In genomic region chr10:124083047-124083739, GRCh38 we compare ENCODE assay signal across 22 cellular contexts. TPM values are rescaled to one million over a fixed set of nuclear protein-coding genes. Genes with fewer than 3 reads are reported as not detected.
A peak's percentile ranks its signal among the peaks of the same experiment; 100 is the strongest.
DNase-seq lines count a peak whose midpoint lies in the region; ATAC-seq and TF ChIP-seq lines count a peak whose summit lies in the region.
"Had no signal": no experiment of that assay in that cellular context is flagged by ENCODE, and none has a peak within 500 bp of the region (broad histone marks: within the 10 kb centered on the region; RNA-seq: fewer than 3 reads in every experiment).

No MANE protein-coding gene starts in this region.

- H3K4me2 ChIP-seq in DOHH2 (ENCODE audit: low read length): no peak overlapping the region
- H3K4me2 ChIP-seq: A549 had no signal

- no peak for TF ChIP-seq POLR2A in gastroesophageal sphincter (IDR thresholded peaks at IDR 0.05)

- no peaks in the 10 kb centered on the region for H3K9me2 ChIP-seq in DOHH2 (replicated peaks; ENCODE audit: control insufficient read depth, low read length)

- H4K20me1 ChIP-seq in DOHH2 (ENCODE audit: control insufficient read depth, insufficient read depth, low read depth, low read length): no peaks in the 10 kb centered on the region

- peaks cover 91% of the 10 kb centered on the region for H3K79me2 ChIP-seq in DOHH2 (ENCODE audit: control insufficient read depth, low read length)

- in situ Hi-C loops in Panc1 (cut with HindIII; ENCODE audit: low pct_unique_long_range_greater_than_20kb, low sequenced_read_pairs): no loop called here

- H3K4me3 ChIP-seq in DOHH2 (ENCODE audit: low read length): no peak overlapping the region
- no peak overlapping the region for H3K4me3 ChIP-seq in Panc1 (ENCODE audit: low read depth in 2 of 2, low read length in 2 of 2)
- H3K4me3 ChIP-seq in gastroesophageal sphincter: no peak overlapping the region
- peak overlapping the region in 1 of 2 donors; percentile 8 for H3K4me3 ChIP-seq in stomach smooth muscle (ENCODE audit: low read length in 2 of 2)
- H3K4me3 ChIP-seq: A549 had no signal

- CTCF ChIA-PET in Panc1 (lab: Charles Lee): interaction anchor here (1.1 kb wide), 1 partner anchor 69 kb away, joined by 3 read pairs; no protein-coding TSS in a partner anchor

- POLR2A ChIA-PET in Panc1 (lab: Charles Lee): no interaction called here

- no peak for DNase-seq in Panc1 (ENCODE audit: low read depth, low spot score)
- DNase-seq in KG1 (lab: John Stamatoyannopoulos, UW): no peak
- no peak for DNase-seq in dedifferentiated amniotic fluid mesenchymal stem cell (ENCODE audit: extremely low spot score)
- DNase-seq: Calu3; DMS79 treated with DMSO at 0.1 percent for 48 hours; Kasumi-1; NCI-H1105 treated with DMSO at 0.1 percent for 48 hours; NCI-H146; NCI-H1930; NCI-H2107; NCI-H524; NCI-H748 treated with DMSO at 0.1 percent for 48 hours; NK-92 treated with Interleukin-12 subunit alpha and Interleukin-12 subunit beta, amount 100 ng/mL, for 24 hours; SHP77 had no signal

- H3K9me3 ChIP-seq in DOHH2 (ENCODE audit: control insufficient read depth, insufficient read depth, low read length) (no peaks in the 10 kb centered on the region), Panc1 (ENCODE audit: control insufficient read depth, insufficient read depth, low read depth, low read length) (no peaks in the 10 kb centered on the region), gastroesophageal sphincter (no peaks in the 10 kb centered on the region), stomach smooth muscle (ENCODE audit: control insufficient read depth in 2 of 2, low read length in 2 of 2) (no peaks in the 10 kb centered on the region)
- H3K9me3 ChIP-seq: A549 had no signal

- 57 to 71% methylated on average over 10 of the region's 10 CpGs for WGBS in gastroesophageal sphincter (ENCODE audit: low coverage in 1 of 2), 2 donors

- H3K36me3 ChIP-seq in DOHH2 (ENCODE audit: control insufficient read depth, low read length) (peaks cover 79% of the 10 kb centered on the region), Panc1 (ENCODE audit: control insufficient read depth, insufficient read depth, low read length) (no peaks in the 10 kb centered on the region), gastroesophageal sphincter (no peaks in the 10 kb centered on the region), stomach smooth muscle (ENCODE audit: control insufficient read depth in 2 of 2, insufficient read depth in 2 of 2, low read length in 2 of 2) (peaks cover 2 to 3% of the 10 kb centered on the region in 2 donors)

- H3K9ac ChIP-seq in stomach smooth muscle (ENCODE audit: low read length in 2 of 2): no peak overlapping the region

- peak overlapping the region; percentile 99; the same call in 1 of the 2 replicates for H3K27ac ChIP-seq in DOHH2 (ENCODE audit: low read depth, low read length)
- H3K27ac ChIP-seq in Panc1 (ENCODE audit: low read length): no peak overlapping the region
- H3K27ac ChIP-seq in gastroesophageal sphincter: peak overlapping the region in 3 of 4 donors; percentile 96 to 97 (median 97)
- H3K27ac ChIP-seq in stomach smooth muscle (ENCODE audit: low read length): peak overlapping the region; percentile 69
- H3K27ac ChIP-seq: A549 had no signal

- H3K4me1 ChIP-seq in DOHH2 (ENCODE audit: control insufficient read depth, low read length) (peaks cover 99% of the 10 kb centered on the region), Panc1 (ENCODE audit: control insufficient read depth, insufficient read depth, low read length) (peaks cover 17% of the 10 kb centered on the region), gastroesophageal sphincter (peaks cover 0 to 93% (median 17%) of the 10 kb centered on the region in 3 donors), stomach smooth muscle (ENCODE audit: control insufficient read depth, insufficient read depth, low read length) (peaks cover 76% of the 10 kb centered on the region)

- peaks cover 51% of the 10 kb centered on the region for H3F3A ChIP-seq in DOHH2 (ENCODE audit: control insufficient read depth, insufficient read depth)

- intact Hi-C loops in Panc1 (cut with micrococcal nuclease; ENCODE audit: unreplicated experiment): no loop called here

- BruUV-seq in Panc1 (replicated peaks; lab: Mats Ljungman, UMichigan): TSS peak; percentile 35

- no peak for TF ChIP-seq EP300 in gastroesophageal sphincter (IDR thresholded peaks at IDR 0.05)

- ATAC-seq in Panc1: no peak
- ATAC-seq in gastroesophageal sphincter: no peak
- ATAC-seq in HG03039 (IDR thresholded peaks at IDR 0.05; ENCODE audit: unreplicated experiment): no peak
- ATAC-seq: A549, HCT116 had no signal

- TF ChIP-seq CTCF in DOHH2 (IDR thresholded peaks at IDR 0.05; ENCODE audit: low read depth, low read length, poor library complexity, severe bottlenecking) (no peak), Panc1 (IDR thresholded peaks at IDR 0.05) (no peak), gastroesophageal sphincter (IDR thresholded peaks at IDR 0.05) (no peak)

- H3K27me3 ChIP-seq in DOHH2 (ENCODE audit: control insufficient read depth, low read length) (no peaks in the 10 kb centered on the region), Panc1 (ENCODE audit: control insufficient read depth, insufficient read depth, low read length) (no peaks in the 10 kb centered on the region), gastroesophageal sphincter (no peaks in the 10 kb centered on the region), stomach smooth muscle (ENCODE audit: control insufficient read depth in 1 of 2, insufficient read depth in 2 of 2, low read length in 2 of 2) (no peaks in the 10 kb centered on the region)

RNA-seq across cellular contexts. Expression of gene CHST15, which starts 10.2 kb away (rescaled TPM):
- 33.2 TPM for total RNA-seq in Panc1 (2021; ENCODE audit: unreplicated experiment)
- 22.3 TPM for polyA plus RNA-seq in Panc1 (2012; ENCODE audit: insufficient read length)
- 10 to 100 TPM; 63.5 to 87.5 (median 74.3) TPM for total RNA-seq in gastroesophageal sphincter
- total RNA-seq: HT-29, SK-MEL-5 had no signal
